In the genomic region with DNA sequence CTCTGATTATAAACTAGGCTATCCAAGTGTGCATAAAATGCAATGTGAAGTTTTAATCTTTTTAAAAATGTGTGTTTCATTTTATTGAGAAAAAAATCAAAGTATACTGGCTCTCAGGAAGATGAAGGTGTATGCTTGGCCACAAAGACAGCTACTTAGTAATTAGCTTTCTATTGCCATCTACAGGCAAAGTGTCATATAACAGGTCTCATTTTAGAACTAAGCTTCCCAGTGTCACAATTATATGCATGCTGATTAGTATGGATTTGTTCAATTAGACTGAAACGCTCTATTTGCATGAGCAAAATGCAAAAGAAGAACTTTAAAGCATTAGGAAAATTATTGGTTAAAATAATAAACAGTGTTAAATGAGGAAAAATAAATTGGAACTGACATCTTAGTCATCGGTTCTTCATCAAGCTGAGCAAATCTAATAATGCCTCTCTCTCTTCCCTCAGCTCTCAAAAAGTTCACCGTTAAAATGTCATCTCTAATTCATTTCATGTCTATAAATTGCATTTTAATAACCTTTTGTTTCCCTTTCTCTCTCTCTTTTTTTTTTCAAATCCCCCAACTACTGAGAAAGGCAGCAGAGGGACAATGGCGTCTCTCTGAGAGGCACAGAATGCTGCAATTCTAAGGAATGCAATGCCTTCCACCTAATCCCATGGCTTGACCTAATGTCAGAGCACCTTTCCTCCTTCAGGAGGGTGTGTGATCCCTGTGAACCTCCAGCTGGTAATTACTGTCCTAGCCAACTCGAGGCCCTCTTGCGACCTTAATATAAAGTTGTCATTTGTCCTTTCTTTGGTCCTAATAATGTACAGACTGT, we compare ENCODE assay signal across 1 cellular context.
TF ChIP-seq lines count a peak whose summit lies in the region.

No MANE protein-coding gene starts in this region.

TF ChIP-seq in GM12878, 131 proteins besides CTCF, POLR2A, EP300 and RAD21 (continued from another document):
- TF ChIP-seq E2F8 (IDR thresholded peaks at IDR 0.05; ENCODE audit: low read depth, partially characterized antibody): no peak
- peak; percentile 35; the same call in 1 of the 2 replicates for TF ChIP-seq SMC3 (IDR thresholded peaks at IDR 0.05; ENCODE audit: borderline replicate concordance, low read length)
- no peak for TF ChIP-seq NR2C2 (IDR thresholded peaks at IDR 0.05; ENCODE audit: borderline replicate concordance, control insufficient read depth, insufficient read length, low read depth)
- TF ChIP-seq PKNOX1 (IDR thresholded peaks at IDR 0.05): no peak
- no peak for TF ChIP-seq ZNF622 (IDR thresholded peaks at IDR 0.05)
- TF ChIP-seq USF2 (IDR thresholded peaks at IDR 0.05; ENCODE audit: borderline replicate concordance, low read depth, low read length): no peak
